Comparison of ENCODE assay signal across 1 cellular context in genomic region chr1:172286629-172287076, GRCh38.
TF ChIP-seq lines count a peak whose summit lies in the region.

No MANE protein-coding gene starts in this region.

TF ChIP-seq in WTC11, 78 proteins besides CTCF, POLR2A, EP300 and RAD21 (continued from another document):
- TF ChIP-seq ZNF281 (CRISPR knock-in tag; IDR thresholded peaks at IDR 0.05), result no peak
- TF ChIP-seq, protein P1, sequence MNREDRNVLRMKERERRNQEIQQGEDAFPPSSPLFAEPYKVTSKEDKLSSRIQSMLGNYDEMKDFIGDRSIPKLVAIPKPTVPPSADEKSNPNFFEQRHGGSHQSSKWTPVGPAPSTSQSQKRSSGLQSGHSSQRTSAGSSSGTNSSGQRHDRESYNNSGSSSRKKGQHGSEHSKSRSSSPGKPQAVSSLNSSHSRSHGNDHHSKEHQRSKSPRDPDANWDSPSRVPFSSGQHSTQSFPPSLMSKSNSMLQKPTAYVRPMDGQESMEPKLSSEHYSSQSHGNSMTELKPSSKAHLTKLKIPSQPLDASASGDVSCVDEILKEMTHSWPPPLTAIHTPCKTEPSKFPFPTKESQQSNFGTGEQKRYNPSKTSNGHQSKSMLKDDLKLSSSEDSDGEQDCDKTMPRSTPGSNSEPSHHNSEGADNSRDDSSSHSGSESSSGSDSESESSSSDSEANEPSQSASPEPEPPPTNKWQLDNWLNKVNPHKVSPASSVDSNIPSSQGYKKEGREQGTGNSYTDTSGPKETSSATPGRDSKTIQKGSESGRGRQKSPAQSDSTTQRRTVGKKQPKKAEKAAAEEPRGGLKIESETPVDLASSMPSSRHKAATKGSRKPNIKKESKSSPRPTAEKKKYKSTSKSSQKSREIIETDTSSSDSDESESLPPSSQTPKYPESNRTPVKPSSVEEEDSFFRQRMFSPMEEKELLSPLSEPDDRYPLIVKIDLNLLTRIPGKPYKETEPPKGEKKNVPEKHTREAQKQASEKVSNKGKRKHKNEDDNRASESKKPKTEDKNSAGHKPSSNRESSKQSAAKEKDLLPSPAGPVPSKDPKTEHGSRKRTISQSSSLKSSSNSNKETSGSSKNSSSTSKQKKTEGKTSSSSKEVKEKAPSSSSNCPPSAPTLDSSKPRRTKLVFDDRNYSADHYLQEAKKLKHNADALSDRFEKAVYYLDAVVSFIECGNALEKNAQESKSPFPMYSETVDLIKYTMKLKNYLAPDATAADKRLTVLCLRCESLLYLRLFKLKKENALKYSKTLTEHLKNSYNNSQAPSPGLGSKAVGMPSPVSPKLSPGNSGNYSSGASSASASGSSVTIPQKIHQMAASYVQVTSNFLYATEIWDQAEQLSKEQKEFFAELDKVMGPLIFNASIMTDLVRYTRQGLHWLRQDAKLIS (CRISPR knock-in tag; IDR thresholded peaks at IDR 0.05; ENCODE audit: borderline replicate concordance), result no peak
